ENCODE assay signal across 25 cellular contexts in genomic region chr16:87028481-87029320, GRCh38.
"Had no signal": no experiment of that assay in that cellular context is flagged by ENCODE, and none has a peak within 500 bp of the region (broad histone marks: within the 10 kb centered on the region; RNA-seq: fewer than 3 reads in every experiment).

No MANE protein-coding gene starts in this region.

- H3K27me3 ChIP-seq: heart right ventricle, right atrium auricular region, right lobe of liver, testis, thyroid gland, transverse colon, upper lobe of left lung had no signal

- H3K4me2 ChIP-seq: hepatocyte, smooth muscle cell had no signal

- H3K4me1 Mint-ChIP-seq: memory B cell; naive thymus-derived CD4-positive, alpha-beta T cell had no signal

- H3K9me3 Mint-ChIP-seq: natural killer cell treated with Interleukin-12 subunit alpha and Interleukin-12 subunit beta and Interleukin-15 and Interleukin-18, amount 100 ng/mL, for 72 hours; stimulated activated naive CD8-positive, alpha-beta T cell treated with anti-CD3 and anti-CD28 coated beads, Interleukin-15, Interleukin-2, amounts not matched to agents 100 ng/mL and 50 ng/mL, for 24 hours had no signal

- ATAC-seq: left colon; mucosa of descending colon; naive thymus-derived CD4-positive, alpha-beta T cell; right lobe of liver had no signal

- H3K4me3 Mint-ChIP-seq: memory B cell; naive thymus-derived CD4-positive, alpha-beta T cell; natural killer cell treated with Interleukin-12 subunit alpha and Interleukin-12 subunit beta and Interleukin-15 and Interleukin-18, amount 100 ng/mL, for 72 hours; stimulated activated naive CD8-positive, alpha-beta T cell treated with anti-CD3 and anti-CD28 coated beads, Interleukin-15, Interleukin-2, amounts not matched to agents 100 ng/mL and 50 ng/mL, for 24 hours had no signal

- H3K9ac ChIP-seq: parathyroid adenoma had no signal

- H3K9me3 ChIP-seq: heart right ventricle, left ventricle myocardium inferior, mucosa of descending colon, right atrium auricular region, right lobe of liver, testis, thyroid gland, transverse colon, upper lobe of left lung had no signal

- H3K27ac ChIP-seq: heart right ventricle, hepatocyte, left ventricle myocardium inferior, parathyroid adenoma, right atrium auricular region, right lobe of liver, testis, thyroid gland, transverse colon, upper lobe of left lung had no signal

- DNase-seq: heart right ventricle; kidney; left colon; left ventricle myocardium inferior; midbrain; mucosa of descending colon; naive thymus-derived CD4-positive, alpha-beta T cell; nucleus accumbens; stimulated activated CD4-positive, alpha-beta T cell treated with anti-CD3 and anti-CD28 coated beads, Interleukin-12 subunit alpha, Interleukin-12 subunit beta, amount 100 ng/mL, for 4 hours; stimulated activated CD4-positive, alpha-beta T cell treated with anti-CD3 and anti-CD28 coated beads, Interleukin-15, amount 100 ng/mL, for 24 hours; stimulated activated CD4-positive, alpha-beta T cell treated with anti-CD3 and anti-CD28 coated beads, Interleukin-2, amount 100 ng/mL, for 24 hours; stimulated activated CD4-positive, alpha-beta T cell treated with anti-CD3 and anti-CD28 coated beads, Interleukin-4, amount 100 ng/mL, for 1 hour; stimulated activated naive CD4-positive, alpha-beta T cell; testis; thyroid gland; transverse colon; upper lobe of left lung had no signal

- H3K4me3 ChIP-seq: heart right ventricle, hepatocyte, left ventricle myocardium inferior, mucosa of descending colon, right atrium auricular region, right lobe of liver, smooth muscle cell, testis, thyroid gland, transverse colon, upper lobe of left lung had no signal

- H3K27ac Mint-ChIP-seq: memory B cell; naive thymus-derived CD4-positive, alpha-beta T cell; natural killer cell treated with Interleukin-12 subunit alpha and Interleukin-12 subunit beta and Interleukin-15 and Interleukin-18, amount 100 ng/mL, for 72 hours; stimulated activated naive CD8-positive, alpha-beta T cell treated with anti-CD3 and anti-CD28 coated beads, Interleukin-15, Interleukin-2, amounts not matched to agents 100 ng/mL and 50 ng/mL, for 24 hours had no signal

- H3K4me1 ChIP-seq: parathyroid adenoma, right lobe of liver, testis, thyroid gland, transverse colon, upper lobe of left lung had no signal

- H2AFZ ChIP-seq: hepatocyte, parathyroid adenoma had no signal

- H3K36me3 ChIP-seq: heart right ventricle, left ventricle myocardium inferior, right atrium auricular region, right lobe of liver, thyroid gland, transverse colon, upper lobe of left lung had no signal
